In genomic region chr1:38285807-38286530, GRCh38 we compare ENCODE assay signal across 1 cellular context.
A peak's percentile ranks its signal among the peaks of the same experiment; 100 is the strongest.
TF ChIP-seq lines count a peak whose summit lies in the region.

No MANE protein-coding gene starts in this region.

TF ChIP-seq in GM23338, 12 proteins besides CTCF, POLR2A, EP300 and RAD21 (continued from another document):
- TF ChIP-seq, protein P1, sequence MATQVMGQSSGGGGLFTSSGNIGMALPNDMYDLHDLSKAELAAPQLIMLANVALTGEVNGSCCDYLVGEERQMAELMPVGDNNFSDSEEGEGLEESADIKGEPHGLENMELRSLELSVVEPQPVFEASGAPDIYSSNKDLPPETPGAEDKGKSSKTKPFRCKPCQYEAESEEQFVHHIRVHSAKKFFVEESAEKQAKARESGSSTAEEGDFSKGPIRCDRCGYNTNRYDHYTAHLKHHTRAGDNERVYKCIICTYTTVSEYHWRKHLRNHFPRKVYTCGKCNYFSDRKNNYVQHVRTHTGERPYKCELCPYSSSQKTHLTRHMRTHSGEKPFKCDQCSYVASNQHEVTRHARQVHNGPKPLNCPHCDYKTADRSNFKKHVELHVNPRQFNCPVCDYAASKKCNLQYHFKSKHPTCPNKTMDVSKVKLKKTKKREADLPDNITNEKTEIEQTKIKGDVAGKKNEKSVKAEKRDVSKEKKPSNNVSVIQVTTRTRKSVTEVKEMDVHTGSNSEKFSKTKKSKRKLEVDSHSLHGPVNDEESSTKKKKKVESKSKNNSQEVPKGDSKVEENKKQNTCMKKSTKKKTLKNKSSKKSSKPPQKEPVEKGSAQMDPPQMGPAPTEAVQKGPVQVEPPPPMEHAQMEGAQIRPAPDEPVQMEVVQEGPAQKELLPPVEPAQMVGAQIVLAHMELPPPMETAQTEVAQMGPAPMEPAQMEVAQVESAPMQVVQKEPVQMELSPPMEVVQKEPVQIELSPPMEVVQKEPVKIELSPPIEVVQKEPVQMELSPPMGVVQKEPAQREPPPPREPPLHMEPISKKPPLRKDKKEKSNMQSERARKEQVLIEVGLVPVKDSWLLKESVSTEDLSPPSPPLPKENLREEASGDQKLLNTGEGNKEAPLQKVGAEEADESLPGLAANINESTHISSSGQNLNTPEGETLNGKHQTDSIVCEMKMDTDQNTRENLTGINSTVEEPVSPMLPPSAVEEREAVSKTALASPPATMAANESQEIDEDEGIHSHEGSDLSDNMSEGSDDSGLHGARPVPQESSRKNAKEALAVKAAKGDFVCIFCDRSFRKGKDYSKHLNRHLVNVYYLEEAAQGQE (IDR thresholded peaks at IDR 0.05; ENCODE audit: unreplicated experiment) = no peak
- TF ChIP-seq EZH2phosphoT487 (IDR thresholded peaks at IDR 0.05; ENCODE audit: unreplicated experiment) (no peak), CREB1 (CRISPR knock-in tag; IDR thresholded peaks at IDR 0.05; ENCODE audit: low read depth) (peak; percentile 31; the same call in 1 of the 2 replicates), EZH2 (IDR thresholded peaks at IDR 0.05; ENCODE audit: low read depth, unreplicated experiment) (no peak), POLR2AphosphoS5 (IDR thresholded peaks at IDR 0.05; ENCODE audit: low read depth) (no peak), ETS1 (IDR thresholded peaks at IDR 0.05) (no peak), ZNF114 (CRISPR knock-in tag; IDR thresholded peaks at IDR 0.05) (no peak)
TF ChIP-seq in GM23338: peak in this region for 2.
